Comparison of ENCODE assay signal across 8 cellular contexts in the genomic region with DNA sequence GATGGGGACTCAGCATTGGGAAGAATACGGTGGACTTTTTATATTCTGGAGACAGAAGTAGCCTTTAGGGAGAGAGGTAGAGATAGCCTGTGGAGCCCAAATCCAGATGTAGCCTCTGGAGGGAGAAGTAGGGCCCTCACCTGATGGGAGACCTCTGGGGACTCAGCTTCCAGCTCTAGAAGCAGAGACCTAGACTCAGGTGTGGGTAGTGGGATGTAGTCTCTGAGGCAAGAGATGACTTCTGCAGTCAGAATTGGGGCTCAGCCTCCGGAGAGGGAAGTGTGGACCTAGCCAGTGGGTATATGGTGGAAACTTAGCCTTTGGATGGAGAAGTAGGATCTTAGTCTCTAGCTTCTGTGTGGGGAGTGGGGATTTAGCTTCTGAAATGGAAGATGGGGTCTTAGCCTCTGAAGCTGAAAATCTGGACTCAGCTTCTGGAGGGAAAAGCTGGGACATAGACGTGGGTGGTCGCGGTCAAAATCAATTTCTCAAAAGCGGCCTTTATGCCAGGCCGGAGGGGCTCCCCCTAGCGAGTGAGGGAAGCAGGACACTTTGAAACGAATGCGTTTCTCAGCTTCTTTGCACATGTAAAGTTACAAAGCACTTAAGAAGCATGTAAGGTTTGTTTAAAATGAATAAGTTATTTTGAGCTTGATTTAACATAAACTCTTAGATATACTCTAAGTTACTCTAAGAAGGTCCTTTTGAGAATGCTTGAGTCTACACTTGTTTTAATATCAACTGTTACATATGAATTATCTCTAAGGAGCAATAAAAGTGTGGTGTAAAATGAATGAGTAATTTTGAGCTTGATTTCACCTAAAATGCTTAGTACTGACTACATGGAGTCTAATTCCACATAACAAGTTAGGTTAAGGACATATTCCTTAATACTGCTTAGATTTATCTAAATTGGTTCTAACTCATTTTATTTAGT. TPM values are rescaled to one million over a fixed set of nuclear protein-coding genes. Genes with fewer than 3 reads are reported as not detected.
DNase-seq lines count a peak whose midpoint lies in the region; ATAC-seq, FAIRE-seq and TF ChIP-seq lines count a peak whose summit lies in the region.

No MANE protein-coding gene starts in this region.

- H3K36me3 ChIP-seq in spleen, result no peaks in the 10 kb centered on the region

- WGBS in spleen, 5 donors, result 13 to 20% (median 17%) methylated on average over 10 of the region's 10 CpGs

- peaks cover 0 to 11% (median 0%) of the 10 kb centered on the region in 7 donors for H3K27me3 ChIP-seq in spleen (replicated peaks in 1 of 7)

- peaks cover 0 to 43% (median 19%) of the 10 kb centered on the region in 6 donors for H3K4me1 ChIP-seq in spleen

- DNase-seq in AG09319 (ENCODE audit: extremely low read depth, low read depth) (no peak), GM18507 (ENCODE audit: extremely low spot score, insufficient read length, low read depth) (no peak), OCI-M1 (lab: John Stamatoyannopoulos, UW) (peak; percentile 81), left cardiac atrium (peak; percentile 40), spleen (no peak)
- DNase-seq in activated naive CD4-positive, alpha-beta T cell treated with Interleukin-2 at 50 U/mL for 16 hours, result peak; percentile 63

- peak; percentile 42 for FAIRE-seq in GM18507 (lab: Jason Lieb, UNC)

- TF ChIP-seq POLR2A in spleen (IDR thresholded peaks at IDR 0.05), result no peak

- no peaks in the 10 kb centered on the region for H3K9me3 ChIP-seq in spleen

- TF ChIP-seq CTCF in AG09319 (IDR thresholded peaks at IDR 0.05; ENCODE audit: low read depth, low read length), result peak; percentile 89
- peak; percentile 5 to 89 (median 80) for TF ChIP-seq CTCF in spleen (IDR thresholded peaks at IDR 0.05 in 8 of 11, conservative IDR thresholded peaks at IDR 0.05 in 3 of 11)

- no peak overlapping the region for H3K4me3 ChIP-seq in spleen

- intact Hi-C loops in left cardiac atrium (cut with DNase I) (loop anchor here in 1 of 2 donors (10.0 kb wide), 1 partner anchor 123 kb away; no protein-coding TSS in a partner anchor), spleen (cut with DNase I; ENCODE audit: low total_unique reads) (loop anchor here (10.0 kb wide), 1 partner anchor 123 kb away; no protein-coding TSS in a partner anchor)

- ATAC-seq in left cardiac atrium, result no peak
- ATAC-seq in GM21723 (IDR thresholded peaks at IDR 0.05; ENCODE audit: unreplicated experiment), result no peak
- ATAC-seq in GM19395 (IDR thresholded peaks at IDR 0.05; ENCODE audit: unreplicated experiment), result no peak

- H3K27ac ChIP-seq in spleen, result no peak overlapping the region

RNA-seq across cellular contexts. Expression of gene ZNF343, which starts 12.9 kb away (rescaled TPM):
- total RNA-seq in left cardiac atrium, result 1 to 10 TPM; 6.5 to 7.0 TPM
- total RNA-seq in spleen, result 10 to 100 TPM in 5 of 7 donors, 1 to 10 TPM in 2; 8.4 to 16.2 (median 11.4) TPM
- polyA plus RNA-seq in spleen, result 1 to 10 TPM; 4.8 to 6.0 (median 5.7) TPM

RNA-seq across cellular contexts. Expression of gene TMC2, which starts 14.7 kb away (rescaled TPM):
- under 1 TPM in 1 of 2 donors, not detected in 1; 0.06 TPM for total RNA-seq in left cardiac atrium
- total RNA-seq in spleen, result 1 to 10 TPM in 1 of 7 donors, under 1 TPM in 5, not detected in 1; 0.09 to 1.2 (median 0.23) TPM
- polyA plus RNA-seq in spleen, result under 1 TPM in 2 of 3 donors, not detected in 1; 0.07 to 0.10 TPM

RNA-seq across cellular contexts. Expression of gene SNRPB, which starts 51.0 kb away (rescaled TPM):
- total RNA-seq in left cardiac atrium (10 to 100 TPM; 49.5 to 79.4 TPM), spleen (100 to 1,000 TPM; 102 to 189 (median 125) TPM)
- polyA plus RNA-seq in spleen, result 100 to 1,000 TPM; 204 to 262 (median 237) TPM

Comparison
In these comparisons a context has a peak if more than half of its experiments do, and no peak if none do; other contexts are left out.
1. DNase-seq: peak in OCI-M1 (single experiment), activated naive CD4-positive, alpha-beta T cell treated with Interleukin-2 at 50 U/mL for 16 hours (single experiment) and left cardiac atrium (single experiment); none in AG09319 (single experiment), GM18507 (single experiment) and spleen (single experiment).